Comparison of ENCODE assay signal across 13 cellular contexts in genomic region chr16:56807011-56807675, GRCh38. TPM values are rescaled to one million over a fixed set of nuclear protein-coding genes. Genes with fewer than 3 reads are reported as not detected.
DNase-seq lines count a peak whose midpoint lies in the region; ATAC-seq and TF ChIP-seq lines count a peak whose summit lies in the region.
"Had no signal": no experiment of that assay in that cellular context is flagged by ENCODE, and none has a peak within 500 bp of the region (broad histone marks: within the 10 kb centered on the region; RNA-seq: fewer than 3 reads in every experiment).

No MANE protein-coding gene starts in this region.

- no peak overlapping the region for H2BK12ac ChIP-seq in H9 (ENCODE audit: insufficient read length, low read depth, low read length)

- H3K27me3 ChIP-seq in H9 (ENCODE audit: insufficient read depth, low read length) = no peaks in the 10 kb centered on the region
- H3K27me3 ChIP-seq in RWPE2 (ENCODE audit: insufficient read depth, poor library complexity, severe bottlenecking) = no peaks in the 10 kb centered on the region

- no peak overlapping the region for H3K4me2 ChIP-seq in H9 (ENCODE audit: insufficient read depth, insufficient read length, low read length)

- H3K27ac Mint-ChIP-seq in H9 (peak overlapping the region in 2 of 3 experiments; percentile 25 to 63; a peak in 2 of 7 replicates), type B pancreatic cell (peak overlapping the region; percentile 11)
- H3K27ac Mint-ChIP-seq in activated CD4-positive, alpha-beta T cell treated with anti-CD3 and anti-CD28 coated beads, Interleukin-2, amount 10 ng/mL, durations not matched to agents 7 days and 5 days = no peak overlapping the region
- H3K27ac Mint-ChIP-seq: nephron, WTC11 had no signal

- H3K4me1 ChIP-seq in H9 (ENCODE audit: insufficient read depth, low read length) (no peaks in the 10 kb centered on the region), RWPE2 (ENCODE audit: insufficient read depth, poor library complexity, severe bottlenecking) (peaks cover 9% of the 10 kb centered on the region)

- no peak overlapping the region for H3K23ac ChIP-seq in H9 (ENCODE audit: insufficient read length, low read depth, low read length)

- no peaks in the 10 kb centered on the region for H3K23me2 ChIP-seq in H9 (ENCODE audit: insufficient read length, low read depth, low read length, poor library complexity, severe bottlenecking)

- H3K36me3 ChIP-seq in RWPE2 (ENCODE audit: low read depth) = peaks cover 28% of the 10 kb centered on the region

- H4K8ac ChIP-seq in H9 (replicated peaks; ENCODE audit: insufficient read length, low read depth, low read length) = no peak overlapping the region

- H3K18ac ChIP-seq in H9 (ENCODE audit: insufficient read length, low read depth, low read length) = no peak overlapping the region

- H3K36me3 Mint-ChIP-seq in H9 (ENCODE audit: insufficient read depth in 1 of 3, low read depth in 3 of 3) (peaks cover 17 to 33% (median 31%) of the 10 kb centered on the region in 3 experiments; a peak in 6 of 7 replicates), type B pancreatic cell (peaks cover 26% of the 10 kb centered on the region)
- H3K36me3 Mint-ChIP-seq in activated CD4-positive, alpha-beta T cell treated with anti-CD3 and anti-CD28 coated beads, Interleukin-2, amount 10 ng/mL, durations not matched to agents 7 days and 5 days (ENCODE audit: low read depth) = peaks cover 13% of the 10 kb centered on the region

- H3K4me3 ChIP-seq in RWPE2 (ENCODE audit: severe bottlenecking) (no peak overlapping the region), fibroblast of pulmonary artery (replicated peaks; ENCODE audit: low read depth, low read length) (no peak overlapping the region)

- CTCF ChIA-PET in activated CD4-positive, alpha-beta T cell treated with anti-CD3 and anti-CD28 coated beads, Interleukin-2, amount 10 ng/mL, durations not matched to agents 7 days and 5 days (lab: Charles Lee) = interaction anchor here (1.2 to 1.3 kb wide), 2 partner anchors 8 to 10 kb away, joined by 3 to 6 read pairs; no protein-coding TSS in a partner anchor

- DNase-seq in H9 (no peak), RWPE2 (ENCODE audit: low spot score) (no peak), fibroblast of pulmonary artery (ENCODE audit: low read depth) (peak; percentile 68), type B pancreatic cell (ENCODE audit: extremely low spot score, unreplicated experiment) (no peak), NOMO-1 (lab: John Stamatoyannopoulos, UW; ENCODE audit: unreplicated experiment in 2 of 2) (no peak), DMS79 treated with DMSO at 0.1 percent for 48 hours (lab: John Stamatoyannopoulos, UW) (no peak)
- no peak for DNase-seq in activated CD4-positive, alpha-beta T cell treated with anti-CD3 and anti-CD28 coated beads, Interleukin-2, amount 10 ng/mL, durations not matched to agents 7 days and 5 days
- DNase-seq: KG1, left colon, NCI-H187 treated with DMSO at 0.1 percent for 48 hours, small intestine had no signal

- H2BK120ac ChIP-seq in H9 (ENCODE audit: low read depth, low read length, poor library complexity, severe bottlenecking) = no peak overlapping the region

- H2AFZ ChIP-seq in H9 (ENCODE audit: low read length) = no peak overlapping the region

- peak; percentile 73 for ATAC-seq in RWPE2 (ENCODE audit: low read depth)
- ATAC-seq: left colon, WTC11 had no signal

- POLR2A ChIA-PET in activated CD4-positive, alpha-beta T cell treated with anti-CD3 and anti-CD28 coated beads, Interleukin-2, amount 10 ng/mL, durations not matched to agents 7 days and 5 days (lab: Charles Lee) = no interaction called here

- no peak overlapping the region for H3K27ac ChIP-seq in H9 (ENCODE audit: insufficient read length, low read depth, low read length)
- peak overlapping the region; percentile 21 for H3K27ac ChIP-seq in RWPE2 (ENCODE audit: poor library complexity, severe bottlenecking)

- no peaks in the 10 kb centered on the region for H3K79me2 ChIP-seq in H9 (ENCODE audit: insufficient read depth, low read length)

- no peak overlapping the region for H3K4me3 Mint-ChIP-seq in H9
- no peak overlapping the region for H3K4me3 Mint-ChIP-seq in type B pancreatic cell
- H3K4me3 Mint-ChIP-seq in activated CD4-positive, alpha-beta T cell treated with anti-CD3 and anti-CD28 coated beads, Interleukin-2, amount 10 ng/mL, durations not matched to agents 7 days and 5 days = no peak overlapping the region
- H3K4me3 Mint-ChIP-seq: nephron, WTC11 had no signal

- H3K9ac ChIP-seq in H9 (ENCODE audit: extremely low read depth, insufficient read length, low read length) = no peak overlapping the region

- no peak overlapping the region for H3T11ph ChIP-seq in H9 (ENCODE audit: low read length)

- H2BK15ac ChIP-seq in H9 (ENCODE audit: low read depth, low read length) = no peak overlapping the region

- no peak overlapping the region for H4K5ac ChIP-seq in H9 (ENCODE audit: insufficient read length, low read depth, low read length)

- TF ChIP-seq CTCF in H9 (conservative IDR thresholded peaks at IDR 0.05) (no peak), RWPE2 (IDR thresholded peaks at IDR 0.05; ENCODE audit: poor library complexity, severe bottlenecking) (no peak), fibroblast of pulmonary artery (IDR thresholded peaks at IDR 0.05; ENCODE audit: low read length, missing control alignments) (no peak), type B pancreatic cell (conservative IDR thresholded peaks at IDR 0.05) (no peak)

- H4K91ac ChIP-seq in H9 (ENCODE audit: insufficient read length, low read depth, low read length) = no peak overlapping the region

- H3K56ac ChIP-seq in H9 (ENCODE audit: insufficient read length, low read depth, low read length) = no peak overlapping the region

- H4K20me1 ChIP-seq in H9 (ENCODE audit: control insufficient read depth, insufficient read depth, insufficient read length) = no peaks in the 10 kb centered on the region

- no peak overlapping the region for H2AK5ac ChIP-seq in H9 (ENCODE audit: insufficient read length, low read length)

- H3K9me3 ChIP-seq in H9 (ENCODE audit: control insufficient read depth, low read depth, low read length) (no peaks in the 10 kb centered on the region), RWPE2 (ENCODE audit: severe bottlenecking) (no peaks in the 10 kb centered on the region)

- no peak overlapping the region for H3K14ac ChIP-seq in H9 (ENCODE audit: insufficient read depth, low read length)

- WGBS in H9 (ENCODE audit: extremely low coverage, insufficient read length, low lambda C conversion rate) = no CpG with 5 or more reads among the region's 3 CpGs

- H3K4me1 Mint-ChIP-seq in H9 (no peaks in the 10 kb centered on the region), type B pancreatic cell (ENCODE audit: unreplicated experiment) (no peaks in the 10 kb centered on the region)
- H3K4me1 Mint-ChIP-seq in activated CD4-positive, alpha-beta T cell treated with anti-CD3 and anti-CD28 coated beads, Interleukin-2, amount 10 ng/mL, durations not matched to agents 7 days and 5 days = no peaks in the 10 kb centered on the region
- H3K4me1 Mint-ChIP-seq: nephron, WTC11 had no signal

- H3K27me3 Mint-ChIP-seq in H9 (ENCODE audit: low read depth) = no peaks in the 10 kb centered on the region
- no peaks in the 10 kb centered on the region for H3K27me3 Mint-ChIP-seq in type B pancreatic cell
- no peaks in the 10 kb centered on the region for H3K27me3 Mint-ChIP-seq in activated CD4-positive, alpha-beta T cell treated with anti-CD3 and anti-CD28 coated beads, Interleukin-2, amount 10 ng/mL, durations not matched to agents 7 days and 5 days

- no peak overlapping the region for H2BK20ac ChIP-seq in H9 (ENCODE audit: low read depth, low read length, poor library complexity, severe bottlenecking)

- no peak overlapping the region for H2BK5ac ChIP-seq in H9 (ENCODE audit: insufficient read length, low read length)

- no peaks in the 10 kb centered on the region for H3K79me1 ChIP-seq in H9 (ENCODE audit: insufficient read depth, low read depth, low read length, poor library complexity, severe bottlenecking)

- no peak overlapping the region for H3K4ac ChIP-seq in H9 (ENCODE audit: low read depth, low read length)

- H3K9me3 Mint-ChIP-seq in H9 (no peaks in the 10 kb centered on the region), type B pancreatic cell (no peaks in the 10 kb centered on the region)
- no peaks in the 10 kb centered on the region for H3K9me3 Mint-ChIP-seq in activated CD4-positive, alpha-beta T cell treated with anti-CD3 and anti-CD28 coated beads, Interleukin-2, amount 10 ng/mL, durations not matched to agents 7 days and 5 days
- H3K9me3 Mint-ChIP-seq: nephron, WTC11 had no signal

RNA-seq across cellular contexts. Expression of gene SLC12A3, which starts 57.9 kb away (rescaled TPM):
- total RNA-seq in H9 (2021) (not detected in 2 replicates), type B pancreatic cell (ENCODE audit: low replicate concordance) (0.31 and 4.2 TPM in 2 replicates)
- not detected for total RNA-seq in activated CD4-positive, alpha-beta T cell treated with anti-CD3 and anti-CD28 coated beads, Interleukin-2, amount 10 ng/mL, durations not matched to agents 7 days and 5 days
- total RNA-seq: WTC11 had no signal
